10 cellular contexts compared by ENCODE assay signal in the genomic region with DNA sequence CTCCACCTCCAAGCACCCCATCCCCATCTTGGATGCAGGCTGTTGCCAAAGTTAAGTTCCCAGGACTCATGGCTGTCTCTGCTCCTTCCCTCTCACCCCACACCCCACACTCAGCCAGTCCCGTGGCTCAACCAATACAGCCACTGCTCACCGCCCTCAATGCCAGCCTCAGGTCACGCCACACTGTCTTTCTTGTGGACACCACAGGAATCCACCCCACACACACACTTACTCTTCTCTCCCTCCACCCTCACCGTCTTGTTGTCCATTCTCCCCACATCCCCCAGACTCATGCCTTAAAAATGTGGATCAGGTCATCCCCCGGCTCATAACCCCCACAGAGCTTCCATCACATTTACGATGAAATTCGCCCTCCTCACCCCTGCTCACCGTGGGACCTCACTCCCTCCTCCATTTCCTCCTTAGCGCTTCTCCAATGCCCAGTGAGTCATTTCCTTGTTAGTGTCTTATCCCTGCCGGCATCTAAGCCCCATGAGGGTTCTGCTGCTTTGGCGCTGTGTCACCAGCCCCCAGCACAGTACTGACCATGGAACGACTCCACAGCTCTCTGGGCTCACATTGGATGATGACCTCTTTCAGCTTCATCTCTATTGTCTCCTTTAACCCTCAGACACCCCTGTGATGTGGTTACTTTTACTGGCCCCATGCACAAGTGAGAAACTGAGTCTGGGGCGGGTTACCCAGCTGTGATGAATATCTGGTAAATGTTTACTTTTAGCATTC. TPM values are rescaled to one million over a fixed set of nuclear protein-coding genes. Genes with fewer than 3 reads are reported as not detected.
DNase-seq lines count a peak whose midpoint lies in the region; ATAC-seq and TF ChIP-seq lines count a peak whose summit lies in the region.
"Had no signal": no experiment of that assay in that cellular context is flagged by ENCODE, and none has a peak within 500 bp of the region (broad histone marks: within the 10 kb centered on the region; RNA-seq: fewer than 3 reads in every experiment).

No MANE protein-coding gene starts in this region.

- H3K4me3 ChIP-seq in epithelial cell of proximal tubule (ENCODE audit: low read depth, low read length) = no peak overlapping the region

- TF ChIP-seq CTCF in epithelial cell of proximal tubule (conservative IDR thresholded peaks at IDR 0.05; ENCODE audit: low read depth, low read length) = no peak

- DNase-seq in GM04503 (ENCODE audit: low read depth) (peak; percentile 99), epithelial cell of proximal tubule (ENCODE audit: low read depth) (peak; percentile 87), renal cortical epithelial cell (ENCODE audit: low read depth) (peak; percentile 98), SHP77 treated with DMSO at 0.1 percent for 48 hours (lab: John Stamatoyannopoulos, UW) (no peak)
- no peak for DNase-seq in stimulated activated naive CD4-positive, alpha-beta T cell (lab: John Stamatoyannopoulos, UW)
- DNase-seq: activated T-cell treated with anti-CD3 and anti-CD28 coated beads, Interleukin-2, amount 50 U/mL, for 1 hour; NCI-H2029 had no signal

- ATAC-seq in GM18867 (IDR thresholded peaks at IDR 0.05; ENCODE audit: unreplicated experiment) (no peak), HG02870 (IDR thresholded peaks at IDR 0.05; ENCODE audit: unreplicated experiment) (no peak)

TF ChIP-seq in PFSK-1, 5 proteins besides CTCF, POLR2A, EP300 and RAD21:
- TF ChIP-seq TAF1 (IDR thresholded peaks at IDR 0.05; ENCODE audit: borderline replicate concordance, insufficient read depth, low read length) = no peak
- 0 out of 2 replicates have a peak, but pooled peaks have one; percentile 43 for TF ChIP-seq SIN3A (IDR thresholded peaks at IDR 0.05; ENCODE audit: borderline replicate concordance, insufficient read depth, low read length)
- peak; percentile 18 for TF ChIP-seq FOXP2 (optimal IDR thresholded peaks at IDR 0.05; ENCODE audit: borderline replicate concordance, extremely low read depth, extremely low read length, insufficient read depth)
- TF ChIP-seq, protein P1, sequence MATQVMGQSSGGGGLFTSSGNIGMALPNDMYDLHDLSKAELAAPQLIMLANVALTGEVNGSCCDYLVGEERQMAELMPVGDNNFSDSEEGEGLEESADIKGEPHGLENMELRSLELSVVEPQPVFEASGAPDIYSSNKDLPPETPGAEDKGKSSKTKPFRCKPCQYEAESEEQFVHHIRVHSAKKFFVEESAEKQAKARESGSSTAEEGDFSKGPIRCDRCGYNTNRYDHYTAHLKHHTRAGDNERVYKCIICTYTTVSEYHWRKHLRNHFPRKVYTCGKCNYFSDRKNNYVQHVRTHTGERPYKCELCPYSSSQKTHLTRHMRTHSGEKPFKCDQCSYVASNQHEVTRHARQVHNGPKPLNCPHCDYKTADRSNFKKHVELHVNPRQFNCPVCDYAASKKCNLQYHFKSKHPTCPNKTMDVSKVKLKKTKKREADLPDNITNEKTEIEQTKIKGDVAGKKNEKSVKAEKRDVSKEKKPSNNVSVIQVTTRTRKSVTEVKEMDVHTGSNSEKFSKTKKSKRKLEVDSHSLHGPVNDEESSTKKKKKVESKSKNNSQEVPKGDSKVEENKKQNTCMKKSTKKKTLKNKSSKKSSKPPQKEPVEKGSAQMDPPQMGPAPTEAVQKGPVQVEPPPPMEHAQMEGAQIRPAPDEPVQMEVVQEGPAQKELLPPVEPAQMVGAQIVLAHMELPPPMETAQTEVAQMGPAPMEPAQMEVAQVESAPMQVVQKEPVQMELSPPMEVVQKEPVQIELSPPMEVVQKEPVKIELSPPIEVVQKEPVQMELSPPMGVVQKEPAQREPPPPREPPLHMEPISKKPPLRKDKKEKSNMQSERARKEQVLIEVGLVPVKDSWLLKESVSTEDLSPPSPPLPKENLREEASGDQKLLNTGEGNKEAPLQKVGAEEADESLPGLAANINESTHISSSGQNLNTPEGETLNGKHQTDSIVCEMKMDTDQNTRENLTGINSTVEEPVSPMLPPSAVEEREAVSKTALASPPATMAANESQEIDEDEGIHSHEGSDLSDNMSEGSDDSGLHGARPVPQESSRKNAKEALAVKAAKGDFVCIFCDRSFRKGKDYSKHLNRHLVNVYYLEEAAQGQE (IDR thresholded peaks at IDR 0.05; ENCODE audit: insufficient read depth in 1 of 2, low read depth in 2 of 2, low read length in 2 of 2) = 0 out of 4 replicates have a peak, but pooled peaks of 1 of the 2 experiments have one; percentile 37
- no peak for TF ChIP-seq POLR2AphosphoS5 (IDR thresholded peaks at IDR 0.05; ENCODE audit: low read depth, low read length)

RNA-seq across cellular contexts. Expression of a gene that starts 13.8 kb away (rescaled TPM):
- not detected for polyA plus RNA-seq in PFSK-1 (2012; ENCODE audit: insufficient read length, low read depth)
- total RNA-seq in epithelial cell of proximal tubule = 35.4 and 36.0 TPM in 2 replicates
- 17.7 and 24.6 TPM in 2 replicates for total RNA-seq in renal cortical epithelial cell

Comparison
In these comparisons a context has a peak if more than half of its experiments do, and no peak if none do; other contexts are left out.
1. DNase-seq: peak in GM04503 (single experiment), epithelial cell of proximal tubule (single experiment) and renal cortical epithelial cell (single experiment); none in SHP77 treated with DMSO at 0.1 percent for 48 hours (single experiment) and stimulated activated naive CD4-positive, alpha-beta T cell (0 of 6).